ENCODE assay signal across 26 cellular contexts in the genomic region with DNA sequence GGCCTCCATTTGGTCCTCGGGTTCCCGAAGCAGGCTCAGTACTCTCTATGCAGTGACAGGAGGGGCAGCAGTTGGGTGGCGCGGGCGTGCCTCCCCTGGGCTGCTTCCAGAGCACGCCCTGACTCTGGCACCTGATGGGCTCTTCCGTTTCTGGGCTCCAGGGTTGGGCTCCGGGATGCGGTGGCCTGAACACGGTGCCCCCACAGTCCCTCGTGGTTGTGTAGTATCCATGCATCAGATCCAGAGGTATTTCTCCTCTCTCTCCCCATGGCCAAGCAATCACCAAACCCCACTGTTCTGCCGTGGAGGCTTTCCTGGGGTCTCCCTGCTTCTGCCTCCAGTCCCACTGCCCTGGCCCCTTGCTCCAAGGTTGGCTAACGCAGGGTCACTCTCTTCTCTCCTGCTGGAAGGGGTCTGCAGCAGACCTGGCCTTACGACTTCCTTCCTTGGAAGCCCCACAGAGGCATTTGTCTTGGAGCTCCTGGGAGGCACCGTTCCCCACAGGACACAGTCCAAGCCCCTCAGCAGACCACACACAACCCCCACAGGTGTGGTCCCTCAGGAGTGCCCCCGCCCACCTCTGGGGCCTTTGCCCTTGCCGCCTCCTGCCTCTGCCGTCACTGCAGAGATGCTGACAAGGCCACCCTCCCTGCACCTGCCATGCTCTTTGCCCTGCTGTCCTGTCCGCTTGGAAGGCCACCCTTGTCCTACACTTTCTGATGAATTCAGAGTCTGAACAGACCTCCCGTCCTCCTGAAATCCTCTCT.
"Had no signal": no experiment of that assay in that cellular context is flagged by ENCODE, and none has a peak within 500 bp of the region (broad histone marks: within the 10 kb centered on the region; RNA-seq: fewer than 3 reads in every experiment).

No MANE protein-coding gene starts in this region.

- H3K9me3 Mint-ChIP-seq: central memory CD8-positive, alpha-beta T cell; effector memory CD8-positive, alpha-beta T cell; immature natural killer cell; memory B cell; natural killer cell treated with Interleukin-12 subunit alpha and Interleukin-12 subunit beta and Interleukin-15 and Interleukin-18, amount 100 ng/mL, for 72 hours; neural progenitor cell; stimulated activated memory B cell treated with anti-CD40 and anti-IgM and Interleukin-4, amounts not matched to agents 10 μg/mL and 1 μg/mL and 100 μg/mL, for 72 hours; type B pancreatic cell had no signal

- H3K36me3 ChIP-seq: colonic mucosa, heart left ventricle, neural progenitor cell, ovary, sigmoid colon, tibial artery had no signal

- H3K9me3 ChIP-seq: colonic mucosa, heart left ventricle, ovary, psoas muscle, sigmoid colon, testis, tibial artery had no signal

- H3K4me3 ChIP-seq: colonic mucosa, heart left ventricle, lung, neural progenitor cell, ovary, psoas muscle, sigmoid colon, testis, tibial artery had no signal

- H3K27ac Mint-ChIP-seq: immature natural killer cell; memory B cell; natural killer cell treated with Interleukin-12 subunit alpha and Interleukin-12 subunit beta and Interleukin-15 and Interleukin-18, amount 100 ng/mL, for 72 hours; stimulated activated memory B cell treated with anti-CD40 and anti-IgM and Interleukin-4, amounts not matched to agents 10 μg/mL and 1 μg/mL and 100 μg/mL, for 72 hours; type B pancreatic cell had no signal

- H2AFZ ChIP-seq: neural progenitor cell had no signal

- H3K4me3 Mint-ChIP-seq: central memory CD8-positive, alpha-beta T cell; effector memory CD8-positive, alpha-beta T cell; immature natural killer cell; memory B cell; natural killer cell treated with Interleukin-12 subunit alpha and Interleukin-12 subunit beta and Interleukin-15 and Interleukin-18, amount 100 ng/mL, for 72 hours; neural progenitor cell; stimulated activated memory B cell treated with anti-CD40 and anti-IgM and Interleukin-4, amounts not matched to agents 10 μg/mL and 1 μg/mL and 100 μg/mL, for 72 hours; type B pancreatic cell had no signal

- H3K4me2 ChIP-seq: neural progenitor cell had no signal

- ATAC-seq: effector memory CD8-positive, alpha-beta T cell; heart left ventricle; left ventricle myocardium superior; psoas muscle; right cardiac atrium; stimulated activated memory B cell treated with anti-CD40 and anti-IgM and Interleukin-4, amounts not matched to agents 10 μg/mL and 1 μg/mL and 100 μg/mL, for 72 hours; stimulated activated naive CD8-positive, alpha-beta T cell treated with anti-CD3 and anti-CD28 coated beads, Interleukin-15, Interleukin-2, amounts not matched to agents 100 U/mL and 50 U/mL, for 24 hours had no signal

- H3K4me1 ChIP-seq: colonic mucosa, heart left ventricle, psoas muscle, sigmoid colon, testis, tibial artery had no signal

- H3K27me3 ChIP-seq: colonic mucosa, neural progenitor cell, ovary, sigmoid colon, testis had no signal

- H3K27me3 Mint-ChIP-seq: central memory CD8-positive, alpha-beta T cell; type B pancreatic cell had no signal

- H3K9ac ChIP-seq: neural progenitor cell had no signal

- H3K4me1 Mint-ChIP-seq: central memory CD8-positive, alpha-beta T cell; immature natural killer cell had no signal

- H3K27ac ChIP-seq: colonic mucosa, heart left ventricle, neural progenitor cell, ovary, psoas muscle, sigmoid colon, testis, tibial artery had no signal

- H3K36me3 Mint-ChIP-seq: immature natural killer cell; memory B cell; natural killer cell treated with Interleukin-12 subunit alpha and Interleukin-12 subunit beta and Interleukin-15 and Interleukin-18, amount 100 ng/mL, for 72 hours; neural progenitor cell; stimulated activated memory B cell treated with anti-CD40 and anti-IgM and Interleukin-4, amounts not matched to agents 10 μg/mL and 1 μg/mL and 100 μg/mL, for 72 hours; type B pancreatic cell had no signal

- DNase-seq: colonic mucosa; dermis blood vessel endothelial cell; effector memory CD8-positive, alpha-beta T cell; erythroblast; heart left ventricle; hypothalamus; immature natural killer cell; left ventricle myocardium superior; nucleus accumbens; ovary; psoas muscle; right cardiac atrium; sigmoid colon; stimulated activated CD4-positive, alpha-beta T cell treated with anti-CD3 and anti-CD28 coated beads, Interleukin-2, amount 100 ng/mL, for 24 hours; stimulated activated CD4-positive, alpha-beta T cell treated with anti-CD3 and anti-CD28 coated beads, Interleukin-4, amount 100 ng/mL, for 24 hours; stimulated activated naive CD8-positive, alpha-beta T cell treated with anti-CD3 and anti-CD28 coated beads, Interleukin-15, Interleukin-2, amounts not matched to agents 100 U/mL and 50 U/mL, for 24 hours; substantia nigra; testis; tibial artery had no signal
